In genomic region chr10:124708246-124708779, GRCh38 we compare ENCODE assay signal across 9 cellular contexts. TPM values are rescaled to one million over a fixed set of nuclear protein-coding genes. Genes with fewer than 3 reads are reported as not detected.
A peak's percentile ranks its signal among the peaks of the same experiment; 100 is the strongest.
DNase-seq lines count a peak whose midpoint lies in the region; ATAC-seq and TF ChIP-seq lines count a peak whose summit lies in the region.
"Had no signal": no experiment of that assay in that cellular context is flagged by ENCODE, and none has a peak within 500 bp of the region (broad histone marks: within the 10 kb centered on the region; RNA-seq: fewer than 3 reads in every experiment).

No MANE protein-coding gene starts in this region.

- H3K4me1 ChIP-seq in adrenal gland (replicated peaks in 1 of 2) (peaks cover 73 to 88% of the 10 kb centered on the region in 2 donors), lower lobe of right lung (peaks cover 87% of the 10 kb centered on the region), tibial nerve (peaks cover 12 to 96% (median 85%) of the 10 kb centered on the region in 4 donors)

- 35 to 52% (median 47%) methylated on average over 7 to 9 of the region's 9 CpGs for WGBS in adrenal gland, 4 donors
- WGBS in tibial nerve, 2 donors = 21 to 22% methylated on average over 9 of the region's 9 CpGs

- H3K9me3 ChIP-seq in adrenal gland (replicated peaks in 1 of 3) (no peaks in the 10 kb centered on the region), lower lobe of right lung (no peaks in the 10 kb centered on the region), tibial nerve (no peaks in the 10 kb centered on the region)
- H3K9me3 ChIP-seq: BE2C had no signal

- intact Hi-C loops in adrenal gland (cut with DNase I) = no loop called here
- intact Hi-C loops in lower lobe of right lung (cut with DNase I) = no loop called here

- TF ChIP-seq CTCF in adrenal gland (IDR thresholded peaks at IDR 0.05) = no peak
- TF ChIP-seq CTCF in lower lobe of right lung (IDR thresholded peaks at IDR 0.05) = no peak
- no peak for TF ChIP-seq CTCF in tibial nerve (IDR thresholded peaks at IDR 0.05)
- TF ChIP-seq CTCF in foreskin fibroblast (IDR thresholded peaks at IDR 0.05; ENCODE audit: low read depth, low read length) = no peak

- DNase-seq in activated T-cell treated with anti-CD3 and anti-CD28 coated beads, Interleukin-2, amount 50 U/mL, for 4 hours = no peak
- DNase-seq in activated T-cell treated with anti-CD3 and anti-CD28 coated beads for 4 hours = no peak
- DNase-seq in adrenal gland = no peak
- no peak for DNase-seq in lower lobe of right lung
- DNase-seq in tibial nerve (ENCODE audit: low spot score in 2 of 2) = no peak
- DNase-seq in NCI-H82 (lab: John Stamatoyannopoulos, UW) = no peak
- DNase-seq in foreskin fibroblast = no peak

- H3K9me3 Mint-ChIP-seq in activated T-cell treated with anti-CD3 and anti-CD28 coated beads, Interleukin-2, amount 50 U/mL, for 4 hours = no peaks in the 10 kb centered on the region

- H3K27me3 ChIP-seq in adrenal gland (no peaks in the 10 kb centered on the region), lower lobe of right lung (ENCODE audit: low read depth) (no peaks in the 10 kb centered on the region), tibial nerve (no peaks in the 10 kb centered on the region)
- H3K27me3 ChIP-seq: BE2C had no signal

- peak overlapping the region; percentile 23 for H3K4me3 Mint-ChIP-seq in activated T-cell treated with anti-CD3 and anti-CD28 coated beads, Interleukin-2, amount 50 U/mL, for 4 hours

- H3K36me3 Mint-ChIP-seq in activated T-cell treated with anti-CD3 and anti-CD28 coated beads, Interleukin-2, amount 50 U/mL, for 4 hours (ENCODE audit: insufficient read depth) = peaks cover 5% of the 10 kb centered on the region

- H3K4me3 ChIP-seq in adrenal gland = no peak overlapping the region
- no peak overlapping the region for H3K4me3 ChIP-seq in lower lobe of right lung
- no peak overlapping the region for H3K4me3 ChIP-seq in tibial nerve
- H3K4me3 ChIP-seq in foreskin fibroblast (ENCODE audit: low read depth in 1 of 2, low read length in 2 of 2) = no peak overlapping the region

- no peak for ATAC-seq in activated T-cell treated with anti-CD3 and anti-CD28 coated beads, Interleukin-2, amount 50 U/mL, for 4 hours
- no peak for ATAC-seq in lower lobe of right lung
- ATAC-seq in HG03442 (IDR thresholded peaks at IDR 0.05; ENCODE audit: unreplicated experiment) = no peak

- peaks cover 91% of the 10 kb centered on the region for H3K4me1 Mint-ChIP-seq in activated T-cell treated with anti-CD3 and anti-CD28 coated beads, Interleukin-2, amount 50 U/mL, for 4 hours (ENCODE audit: low read depth)

- TF ChIP-seq POLR2A in adrenal gland (IDR thresholded peaks at IDR 0.05) (no peak), tibial nerve (IDR thresholded peaks at IDR 0.05) (no peak)

- peak in 1 of 2 donors; percentile 26 for TF ChIP-seq EP300 in tibial nerve (IDR thresholded peaks at IDR 0.05)

- H3K36me3 ChIP-seq in adrenal gland (replicated peaks in 1 of 2) (peaks cover 0 to 15% of the 10 kb centered on the region in 2 donors), lower lobe of right lung (peaks cover 28% of the 10 kb centered on the region), tibial nerve (peaks cover 0 to 6% (median 0%) of the 10 kb centered on the region in 3 donors)

- no peaks in the 10 kb centered on the region for H3K27me3 Mint-ChIP-seq in activated T-cell treated with anti-CD3 and anti-CD28 coated beads, Interleukin-2, amount 50 U/mL, for 4 hours (ENCODE audit: low read depth)

- H3K27ac ChIP-seq in adrenal gland = peak overlapping the region in 3 of 5 donors; percentile 69 to 98 (median 95)
- peak overlapping the region; percentile 57 for H3K27ac ChIP-seq in lower lobe of right lung
- H3K27ac ChIP-seq in tibial nerve = peak overlapping the region; percentile 82 to 98 (median 88)

RNA-seq across cellular contexts. Expression of gene FAM53B, which starts 35.9 kb away (rescaled TPM):
- 10 to 100 TPM; 12.9 to 19.2 (median 18.2) TPM for total RNA-seq in activated T-cell treated with anti-CD3 and anti-CD28 coated beads, Interleukin-2, amount 50 U/mL, for 4 hours
- total RNA-seq in adrenal gland (10 to 100 TPM; 37.7 to 90.9 (median 82.3) TPM), lower lobe of right lung (40.7 TPM), tibial nerve (10 to 100 TPM; 60.8 to 84.8 (median 78.8) TPM)
- 10 to 100 TPM; 15.1 to 56.7 (median 17.8) TPM for polyA plus RNA-seq in adrenal gland
